11 cellular contexts compared by ENCODE assay signal in genomic region chr4:125519376-125520171, GRCh38.
"Had no signal": no experiment of that assay in that cellular context is flagged by ENCODE, and none has a peak within 500 bp of the region (broad histone marks: within the 10 kb centered on the region; RNA-seq: fewer than 3 reads in every experiment).

No MANE protein-coding gene starts in this region.

- H3K4me1 ChIP-seq: upper lobe of right lung had no signal

- H3K36me3 Mint-ChIP-seq: activated naive CD8-positive, alpha-beta T cell had no signal

- H3K27ac Mint-ChIP-seq: activated naive CD8-positive, alpha-beta T cell; natural killer cell; stimulated activated naive CD8-positive, alpha-beta T cell treated with anti-CD3 and anti-CD28 coated beads, Interleukin-15, Interleukin-2, amounts not matched to agents 100 ng/mL and 50 ng/mL, for 24 hours had no signal

- H3K9me3 ChIP-seq: upper lobe of right lung had no signal

- ATAC-seq: natural killer cell, upper lobe of right lung had no signal

- H3K27me3 Mint-ChIP-seq: activated naive CD8-positive, alpha-beta T cell; stimulated activated naive CD8-positive, alpha-beta T cell treated with anti-CD3 and anti-CD28 coated beads, Interleukin-15, Interleukin-2, amounts not matched to agents 100 ng/mL and 50 ng/mL, for 24 hours had no signal

- FAIRE-seq: frontal cortex had no signal

- H3K4me3 Mint-ChIP-seq: activated naive CD8-positive, alpha-beta T cell; natural killer cell; stimulated activated naive CD8-positive, alpha-beta T cell treated with anti-CD3 and anti-CD28 coated beads, Interleukin-15, Interleukin-2, amounts not matched to agents 100 ng/mL and 50 ng/mL, for 24 hours had no signal

- H3K27ac ChIP-seq: upper lobe of right lung had no signal

- H3K9me3 Mint-ChIP-seq: natural killer cell had no signal

- DNase-seq: activated effector memory CD4-positive, alpha-beta T cell treated with Interleukin-2 at 50 U/mL for 16 hours; heart left ventricle; mammary epithelial cell; natural killer cell; stimulated activated CD4-positive, alpha-beta T cell treated with anti-CD3 and anti-CD28 coated beads, Interleukin-4, amount 100 ng/mL, for 1 hour; stimulated activated CD8-positive, alpha-beta memory T cell treated with anti-CD3 and anti-CD28 coated beads, Interleukin-4, amount 100 ng/mL, for 48 hours; T-helper 2 cell; upper lobe of right lung had no signal

- H3K36me3 ChIP-seq: heart left ventricle, upper lobe of right lung had no signal

- H3K4me3 ChIP-seq: heart left ventricle, upper lobe of right lung had no signal

- H3K27me3 ChIP-seq: heart left ventricle, upper lobe of right lung had no signal
